8 cellular contexts compared by ENCODE assay signal in genomic region chr1:156508205-156508954, GRCh38. TPM values are rescaled to one million over a fixed set of nuclear protein-coding genes. Genes with fewer than 3 reads are reported as not detected.
DNase-seq lines count a peak whose midpoint lies in the region; ATAC-seq and TF ChIP-seq lines count a peak whose summit lies in the region.

No MANE protein-coding gene starts in this region.

- H3K4me3 ChIP-seq in fibroblast of the aortic adventitia (ENCODE audit: low read depth, low read length) = no peak overlapping the region
- peak overlapping the region in 2 of 4 donors; percentile 0 to 1 for H3K4me3 ChIP-seq in sigmoid colon
- no peak overlapping the region for H3K4me3 ChIP-seq in HAP-1

- DNase-seq in EL (peak; percentile 29), MV-4-11 (lab: John Stamatoyannopoulos, UW) (peak; percentile 67), fibroblast of the aortic adventitia (ENCODE audit: low read depth) (peak; percentile 81), sigmoid colon (peak; percentile 95), NCI-H345 (lab: John Stamatoyannopoulos, UW) (no peak), HAP-1 (ENCODE audit: low spot score in 2 of 2) (no peak)
- no peak for DNase-seq in stimulated activated CD4-positive, alpha-beta T cell treated with anti-CD3 and anti-CD28 coated beads, Interleukin-2, amount 100 ng/mL, for 24 hours

- H3K27ac ChIP-seq in sigmoid colon = peak overlapping the region; percentile 98 to 100 (median 100)

- no peak for TF ChIP-seq CTCF in fibroblast of the aortic adventitia (IDR thresholded peaks at IDR 0.05; ENCODE audit: insufficient read depth, low read length)
- no peak for TF ChIP-seq CTCF in sigmoid colon (IDR thresholded peaks at IDR 0.05)

- TF ChIP-seq EP300 in sigmoid colon (IDR thresholded peaks at IDR 0.05) = peak; percentile 40 to 90 (median 83)

- H3K4me1 ChIP-seq in sigmoid colon (peaks cover 0 to 87% (median 82%) of the 10 kb centered on the region in 4 donors), HAP-1 (peaks cover 11% of the 10 kb centered on the region)

- H3K9me3 ChIP-seq in sigmoid colon = no peaks in the 10 kb centered on the region
- H3K9me3 ChIP-seq in HAP-1 = no peaks in the 10 kb centered on the region

- peak in 1 of 2 donors; percentile 28 for TF ChIP-seq POLR2A in sigmoid colon (IDR thresholded peaks at IDR 0.05)

- no peaks in the 10 kb centered on the region for H3K36me3 ChIP-seq in sigmoid colon
- no peaks in the 10 kb centered on the region for H3K36me3 ChIP-seq in HAP-1 (replicated peaks)

- H3K27me3 ChIP-seq in sigmoid colon (no peaks in the 10 kb centered on the region), HAP-1 (ENCODE audit: low read depth) (no peaks in the 10 kb centered on the region)

- intact Hi-C loops in sigmoid colon (cut with DNase I) = no loop called here

- WGBS in sigmoid colon, 2 donors = 58 to 70% methylated on average over 7 of the region's 7 CpGs

- ATAC-seq in GM21737 (IDR thresholded peaks at IDR 0.05; ENCODE audit: unreplicated experiment) = no peak

- in situ Hi-C loops in HAP-1 (cut with MboI; ENCODE audit: low sequenced_read_pairs) = no loop called here

RNA-seq across cellular contexts. Expression of gene MEF2D, which starts 7.8 kb away (rescaled TPM):
- total RNA-seq in fibroblast of the aortic adventitia (ENCODE audit: low replicate concordance) (6.0 and 11.6 TPM in 2 replicates), sigmoid colon (10 to 100 TPM; 39.8 to 61.6 (median 53.2) TPM)
- 10 to 100 TPM; 13.2 to 31.2 (median 22.9) TPM for polyA plus RNA-seq in sigmoid colon

Comparison
In these comparisons a context has a peak if more than half of its experiments do, and no peak if none do; other contexts are left out.
1. DNase-seq: peak in EL (single experiment), MV-4-11 (single experiment), fibroblast of the aortic adventitia (single experiment) and sigmoid colon (single experiment); none in NCI-H345 (single experiment), stimulated activated CD4-positive, alpha-beta T cell treated with anti-CD3 and anti-CD28 coated beads, Interleukin-2, amount 100 ng/mL, for 24 hours (0 of 2) and HAP-1 (0 of 2).